Comparison of ENCODE assay signal across 8 cellular contexts in the genomic region with DNA sequence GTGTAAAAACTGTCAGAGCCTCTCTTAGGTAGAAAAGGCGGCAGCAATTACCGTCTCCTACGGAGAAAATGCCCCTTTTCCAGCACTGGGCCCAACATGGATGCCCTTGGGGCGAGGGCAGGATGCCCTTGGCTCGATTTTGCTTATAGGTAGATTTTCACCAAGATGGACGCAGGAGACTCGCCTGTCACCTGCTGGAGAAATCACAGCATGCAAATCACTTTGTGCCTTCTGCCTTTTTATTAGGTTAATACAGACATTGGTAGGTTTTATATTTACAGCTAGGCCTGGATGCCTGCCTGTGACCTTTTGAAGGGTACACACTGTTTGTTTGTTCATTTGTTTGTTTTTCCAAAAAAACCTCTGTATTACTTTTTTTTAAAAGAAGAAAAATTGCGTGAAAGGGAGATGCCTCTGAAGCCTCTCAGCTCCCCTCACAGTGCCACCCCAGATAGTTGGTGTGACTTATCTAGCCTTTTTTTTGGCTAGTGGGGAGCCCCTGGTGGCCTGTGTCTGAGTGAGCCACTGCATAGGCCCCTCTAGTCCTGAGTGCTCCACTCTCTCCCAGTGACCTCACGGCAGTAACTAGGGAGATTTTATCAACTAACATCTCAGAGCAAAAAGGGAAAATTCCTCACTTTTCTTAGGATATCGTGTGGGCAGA. TPM values are rescaled to one million over a fixed set of nuclear protein-coding genes. Genes with fewer than 3 reads are reported as not detected.
DNase-seq lines count a peak whose midpoint lies in the region; ATAC-seq and TF ChIP-seq lines count a peak whose summit lies in the region.

No MANE protein-coding gene starts in this region.

- CTCF ChIA-PET in Caco-2 (lab: Charles Lee), result interaction anchor here (1.1 to 1.5 kb wide), 3 partner anchors 8 to 505 kb away, joined by 3 to 7 read pairs (median 4); no protein-coding TSS in a partner anchor

- no peaks in the 10 kb centered on the region for H3K27me3 ChIP-seq in Caco-2 (replicated peaks; ENCODE audit: control insufficient read depth, insufficient read depth, low read length)
- no peaks in the 10 kb centered on the region for H3K27me3 ChIP-seq in psoas muscle (ENCODE audit: insufficient read depth in 3 of 3, low read length in 2 of 3)

- peaks cover 42% of the 10 kb centered on the region for H3K4me1 Mint-ChIP-seq in Caco-2 (ENCODE audit: low read depth, unreplicated experiment)

- intact Hi-C loops in Caco-2 (cut with micrococcal nuclease; ENCODE audit: unreplicated experiment), result loop anchor here (1.0 to 10.0 kb wide), 8 partner anchors 148 to 506 kb away; no protein-coding TSS in a partner anchor
- intact Hi-C loops in psoas muscle (cut with DNase I), result loop anchor here (5.0 to 10.0 kb wide), 3 partner anchors 214 to 644 kb away; no protein-coding TSS in a partner anchor

- H3K4me1 ChIP-seq in Caco-2 (peaks cover 56% of the 10 kb centered on the region), psoas muscle (peaks cover 41% of the 10 kb centered on the region)

- peaks cover 82% of the 10 kb centered on the region for H3K36me3 Mint-ChIP-seq in Caco-2 (ENCODE audit: insufficient read depth, unreplicated experiment)

- H3K36me3 ChIP-seq in Caco-2 (ENCODE audit: control insufficient read depth, insufficient read depth, low read length) (peaks cover 4% of the 10 kb centered on the region; the same call in 1 of the 2 replicates), psoas muscle (ENCODE audit: insufficient read depth in 1 of 2, low read depth in 1 of 2) (peaks cover 3 to 60% of the 10 kb centered on the region in 2 donors)

- H3K9me3 ChIP-seq in Caco-2 (no peaks in the 10 kb centered on the region), psoas muscle (no peaks in the 10 kb centered on the region)

- 29 to 48% (median 32%) methylated on average over 10 of the region's 10 CpGs for WGBS in psoas muscle, 3 donors

- H3K27me3 Mint-ChIP-seq in Caco-2 (ENCODE audit: insufficient read depth, unreplicated experiment), result no peaks in the 10 kb centered on the region

- H3K9me3 Mint-ChIP-seq in Caco-2 (ENCODE audit: unreplicated experiment), result no peaks in the 10 kb centered on the region

- in situ Hi-C loops in SK-MEL-5 (cut with HindIII; ENCODE audit: low pct_unique_long_range_greater_than_20kb, low sequenced_read_pairs), result no loop called here

- H3K27ac Mint-ChIP-seq in Caco-2 (ENCODE audit: unreplicated experiment), result peak overlapping the region; percentile 97

- H3K4me3 ChIP-seq in Caco-2 (ENCODE audit: low read depth, low read length) (peak overlapping the region; percentile 99), fibroblast of mammary gland (ENCODE audit: control insufficient read depth, low read depth, low read length) (no peak overlapping the region), psoas muscle (peak overlapping the region; percentile 100)

- H3K27ac ChIP-seq in psoas muscle, result peak overlapping the region; percentile 96

- peak overlapping the region; percentile 99 for H3K4me3 Mint-ChIP-seq in Caco-2 (ENCODE audit: unreplicated experiment)

- ATAC-seq in GM21360 (IDR thresholded peaks at IDR 0.05; ENCODE audit: unreplicated experiment), result peak; percentile 29
- peak in 1 of 4 donors; percentile 15 for ATAC-seq in psoas muscle
- no peak for ATAC-seq in HG02852 (IDR thresholded peaks at IDR 0.05; ENCODE audit: unreplicated experiment)

- peak in 1 of 2 experiments; percentile 39 for TF ChIP-seq CTCF in Caco-2 (IDR thresholded peaks at IDR 0.05; ENCODE audit: insufficient read depth in 1 of 2, low read depth in 1 of 2, low read length in 1 of 2, severe bottlenecking in 1 of 2, unreplicated experiment in 1 of 2)
- peak; percentile 6 for TF ChIP-seq CTCF in fibroblast of mammary gland (conservative IDR thresholded peaks at IDR 0.05; ENCODE audit: control insufficient read depth, insufficient read depth, low read depth, low read length)
- peak; percentile 33 for TF ChIP-seq CTCF in psoas muscle (IDR thresholded peaks at IDR 0.05)

- POLR2A ChIA-PET in Caco-2 (lab: Charles Lee), result interaction anchor here (0.6 to 1.3 kb wide), 3 partner anchors 22 to 505 kb away, joined by 3 to 10 read pairs (median 8); no protein-coding TSS in a partner anchor

- TSS peak; percentile 52 for BruUV-seq in Caco-2 (replicated peaks; lab: Mats Ljungman, UMichigan)

- DNase-seq in Caco-2 (peak; percentile 59 to 64), SK-MEL-5 (ENCODE audit: low read depth, low spot score) (peak; percentile 10), fibroblast of mammary gland (ENCODE audit: low read depth) (no peak), psoas muscle (no peak)
- no peak for DNase-seq in stimulated activated CD4-positive, alpha-beta T cell treated with anti-CD3 and anti-CD28 coated beads, Interleukin-4, amount 100 ng/mL, for 4 hours
- DNase-seq in activated T-cell treated with anti-CD3 and anti-CD28 coated beads, Interleukin-2, amount 50 U/mL, for 48 hours, result no peak

RNA-seq across cellular contexts. Expression of a gene that starts 2.5 kb away (rescaled TPM):
- total RNA-seq in Caco-2 (2022) (320 and 326 TPM in 2 replicates), psoas muscle (1,000 to 10,000 TPM in 2 of 4 donors, 100 to 1,000 TPM in 2; 290 to 1,098 (median 779) TPM)
- total RNA-seq in SK-MEL-5 (2014; rRNA removed; shearing (Covaris generic)), result 2.6 and 4.1 TPM in 2 replicates
- polyA plus RNA-seq in SK-MEL-5 (2015; cell fraction: cytosol; rRNA removed), result 8.4 and 9.4 TPM in 2 replicates
- polyA plus RNA-seq in SK-MEL-5 (2015; cell fraction: nucleus; rRNA removed), result 1.9 and 2.2 TPM in 2 replicates
- polyA plus RNA-seq in psoas muscle, result 100 to 1,000 TPM; 176 to 263 (median 228) TPM

Comparison
In these comparisons a context has a peak if more than half of its experiments do, and no peak if none do; other contexts are left out.
1. DNase-seq: peak in Caco-2 (2 of 2) and SK-MEL-5 (single experiment); none in fibroblast of mammary gland (single experiment), psoas muscle (0 of 2), stimulated activated CD4-positive, alpha-beta T cell treated with anti-CD3 and anti-CD28 coated beads, Interleukin-4, amount 100 ng/mL, for 4 hours (0 of 2) and activated T-cell treated with anti-CD3 and anti-CD28 coated beads, Interleukin-2, amount 50 U/mL, for 48 hours (0 of 2).
2. RNA of a gene that starts 2.5 kb away (total RNA-seq): 290 to 1,098 TPM in psoas muscle and 320 to 326 TPM in Caco-2; 2.6 to 4.1 TPM in SK-MEL-5; every median in the first group is over 10 times any median in the second.